In the genomic region with DNA sequence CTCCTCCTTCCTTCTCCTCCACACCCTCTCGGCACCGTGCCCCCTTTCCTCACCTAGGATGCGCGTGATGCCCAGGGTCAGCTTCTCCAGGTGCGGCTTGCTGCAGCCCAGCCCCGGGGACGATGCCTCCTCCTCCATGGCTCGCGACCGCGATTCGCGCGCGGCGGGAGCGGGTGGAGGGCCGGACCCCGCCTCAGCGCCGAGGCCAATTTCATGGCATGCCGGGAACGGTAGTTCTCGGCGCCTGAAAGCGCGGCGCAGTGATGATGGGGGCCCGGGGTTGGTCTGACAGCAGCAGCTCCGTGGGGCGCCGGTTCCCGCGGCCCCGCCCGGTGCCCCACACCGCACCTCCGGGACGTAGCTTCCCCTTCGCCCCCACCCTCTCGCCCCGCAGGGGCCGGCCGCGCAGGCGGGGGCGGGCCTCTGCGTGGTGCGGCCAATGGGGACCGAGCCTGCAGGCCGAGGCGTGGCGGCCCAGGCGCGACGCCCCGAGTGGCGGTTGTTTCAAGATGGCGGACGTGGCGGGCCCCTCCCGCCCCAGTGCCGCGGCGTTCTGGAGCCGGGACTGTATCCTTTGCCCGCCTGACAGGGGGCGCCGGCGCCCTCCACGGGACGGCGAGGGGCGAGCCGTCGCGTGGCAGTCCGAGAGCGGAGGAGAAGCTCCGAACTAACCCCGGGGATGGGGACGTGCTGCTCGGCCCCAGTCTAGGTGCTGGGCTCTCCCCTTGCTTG, we compare ENCODE assay signal across 8 cellular contexts. TPM values are rescaled to one million over a fixed set of nuclear protein-coding genes. Genes with fewer than 3 reads are reported as not detected.
A peak's percentile ranks its signal among the peaks of the same experiment; 100 is the strongest.
DNase-seq lines count a peak whose midpoint lies in the region; ATAC-seq, FAIRE-seq and TF ChIP-seq lines count a peak whose summit lies in the region.

A gene (plus strand): TSS at position 498 of the 732 bp plus-strand sequence. CDS start 12 bp downstream, at position 510.
A gene with protein sequence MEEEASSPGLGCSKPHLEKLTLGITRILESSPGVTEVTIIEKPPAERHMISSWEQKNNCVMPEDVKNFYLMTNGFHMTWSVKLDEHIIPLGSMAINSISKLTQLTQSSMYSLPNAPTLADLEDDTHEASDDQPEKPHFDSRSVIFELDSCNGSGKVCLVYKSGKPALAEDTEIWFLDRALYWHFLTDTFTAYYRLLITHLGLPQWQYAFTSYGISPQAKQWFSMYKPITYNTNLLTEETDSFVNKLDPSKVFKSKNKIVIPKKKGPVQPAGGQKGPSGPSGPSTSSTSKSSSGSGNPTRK (minus strand): TSS at position 373 of the 732 bp plus-strand sequence. CDS start 235 bp downstream, at position 138.

- intact Hi-C loops in activated T-helper 1 cell treated with anti-CD3 and anti-CD28 coated beads, Interleukin-12 subunit alpha, Interleukin-12 subunit beta, Interleukin-2, Interleukin-4 antibody, amounts not matched to agents 30 ng/mL and 10 ng/mL and 1 ng/mL, durations not matched to agents 14 hours and 24 hours and 36 hours (cut with micrococcal nuclease) = loop anchor here (1.0 to 10.0 kb wide), 8 partner anchors 20 to 1486 kb away; a partner anchor contains a TSS
- intact Hi-C loops in natural killer cell (cut with micrococcal nuclease) = loop anchor here (5.0 kb wide), 1 partner anchor 856 kb away; a partner anchor contains a TSS

- H3K36me3 ChIP-seq in KOPT-K1 (ENCODE audit: insufficient read depth, low read length) = peaks cover 22% of the 10 kb centered on the region

- no peaks in the 10 kb centered on the region for H3K9me3 Mint-ChIP-seq in activated T-helper 1 cell treated with anti-CD3 and anti-CD28 coated beads, Interleukin-12 subunit alpha, Interleukin-12 subunit beta, Interleukin-2, Interleukin-4 antibody, amounts not matched to agents 30 ng/mL and 10 ng/mL and 1 ng/mL, durations not matched to agents 14 hours and 24 hours and 36 hours
- no peaks in the 10 kb centered on the region for H3K9me3 Mint-ChIP-seq in natural killer cell

- peak within 1 kb of the TSS; percentile 93 for H3K27ac ChIP-seq in KOPT-K1 (ENCODE audit: low read depth, low read length, poor library complexity, severe bottlenecking)

- H3K27me3 Mint-ChIP-seq in activated T-helper 1 cell treated with anti-CD3 and anti-CD28 coated beads, Interleukin-12 subunit alpha, Interleukin-12 subunit beta, Interleukin-2, Interleukin-4 antibody, amounts not matched to agents 30 ng/mL and 10 ng/mL and 1 ng/mL, durations not matched to agents 14 hours and 24 hours and 36 hours (ENCODE audit: insufficient read depth) = no peaks in the 10 kb centered on the region
- H3K27me3 Mint-ChIP-seq in natural killer cell (ENCODE audit: low read depth in 2 of 2) = no peaks in the 10 kb centered on the region

- H3K4me3 Mint-ChIP-seq in activated T-helper 1 cell treated with anti-CD3 and anti-CD28 coated beads, Interleukin-12 subunit alpha, Interleukin-12 subunit beta, Interleukin-2, Interleukin-4 antibody, amounts not matched to agents 30 ng/mL and 10 ng/mL and 1 ng/mL, durations not matched to agents 14 hours and 24 hours and 36 hours = peak within 1 kb of the TSS; percentile 86
- H3K4me3 Mint-ChIP-seq in natural killer cell = peak within 1 kb of the TSS; percentile 84

- peak; percentile 55 for TF ChIP-seq CTCF in natural killer cell (IDR thresholded peaks at IDR 0.05)

- FAIRE-seq in RCC 7860 (lab: Jason Lieb, UNC) = no peak

- no peaks in the 10 kb centered on the region for H3K9me3 ChIP-seq in KOPT-K1 (ENCODE audit: insufficient read depth, low read length, poor library complexity, severe bottlenecking)

- peak within 1 kb of the TSS; percentile 94 for H3K27ac Mint-ChIP-seq in activated T-helper 1 cell treated with anti-CD3 and anti-CD28 coated beads, Interleukin-12 subunit alpha, Interleukin-12 subunit beta, Interleukin-2, Interleukin-4 antibody, amounts not matched to agents 30 ng/mL and 10 ng/mL and 1 ng/mL, durations not matched to agents 14 hours and 24 hours and 36 hours
- H3K27ac Mint-ChIP-seq in natural killer cell = peak within 1 kb of the TSS; percentile 72 to 76

- peaks cover 12% of the 10 kb centered on the region for H3K36me3 Mint-ChIP-seq in activated T-helper 1 cell treated with anti-CD3 and anti-CD28 coated beads, Interleukin-12 subunit alpha, Interleukin-12 subunit beta, Interleukin-2, Interleukin-4 antibody, amounts not matched to agents 30 ng/mL and 10 ng/mL and 1 ng/mL, durations not matched to agents 14 hours and 24 hours and 36 hours (ENCODE audit: low read depth)
- no peaks in the 10 kb centered on the region for H3K36me3 Mint-ChIP-seq in natural killer cell

- ATAC-seq in GM21786 (IDR thresholded peaks at IDR 0.05; ENCODE audit: unreplicated experiment) (peak; percentile 87), natural killer cell (peak; percentile 92 to 97 (median 92))

- H3K4me1 Mint-ChIP-seq in activated T-helper 1 cell treated with anti-CD3 and anti-CD28 coated beads, Interleukin-12 subunit alpha, Interleukin-12 subunit beta, Interleukin-2, Interleukin-4 antibody, amounts not matched to agents 30 ng/mL and 10 ng/mL and 1 ng/mL, durations not matched to agents 14 hours and 24 hours and 36 hours (ENCODE audit: low read depth) = peaks cover 51% of the 10 kb centered on the region
- peaks cover 23 to 40% of the 10 kb centered on the region in 2 donors for H3K4me1 Mint-ChIP-seq in natural killer cell

- DNase-seq in Daoy (ENCODE audit: low read depth) (peak; percentile 91), RCC 7860 (ENCODE audit: low spot score) (peak; percentile 67), fibroblast of gingiva (ENCODE audit: low read depth) (peak; percentile 88), natural killer cell (peak; percentile 82)
- DNase-seq in activated T-helper 1 cell treated with anti-CD3 and anti-CD28 coated beads, Interleukin-12 subunit alpha, Interleukin-12 subunit beta, Interleukin-2, Interleukin-4 antibody, amounts not matched to agents 30 ng/mL and 10 ng/mL and 1 ng/mL, durations not matched to agents 14 hours and 24 hours and 36 hours (ENCODE audit: low spot score) = peak; percentile 88
- DNase-seq in stimulated activated naive CD4-positive, alpha-beta T cell treated with Interleukin-2 at 50 U/mL for 16 hours (lab: John Stamatoyannopoulos, UW) = peak; percentile 85

RNA-seq across cellular contexts. Expression of the first gene that starts in this region (rescaled TPM):
- 4.6 and 6.4 TPM in 2 replicates for total RNA-seq in Daoy (2014; rRNA removed; shearing (Covaris generic))
- 6.7 and 8.2 TPM in 2 replicates for total RNA-seq in activated T-helper 1 cell treated with anti-CD3 and anti-CD28 coated beads, Interleukin-12 subunit alpha, Interleukin-12 subunit beta, Interleukin-2, Interleukin-4 antibody, amounts not matched to agents 30 ng/mL and 10 ng/mL and 1 ng/mL, durations not matched to agents 14 hours and 24 hours and 36 hours
- total RNA-seq in natural killer cell = 10 to 100 TPM; 12.3 to 14.3 (median 13.2) TPM

RNA-seq across cellular contexts. Expression of the second gene that starts in this region (rescaled TPM):
- 109 and 125 TPM in 2 replicates for total RNA-seq in Daoy (2014; rRNA removed; shearing (Covaris generic))
- 68.5 and 72.6 TPM in 2 replicates for total RNA-seq in activated T-helper 1 cell treated with anti-CD3 and anti-CD28 coated beads, Interleukin-12 subunit alpha, Interleukin-12 subunit beta, Interleukin-2, Interleukin-4 antibody, amounts not matched to agents 30 ng/mL and 10 ng/mL and 1 ng/mL, durations not matched to agents 14 hours and 24 hours and 36 hours
- 10 to 100 TPM; 27.0 to 36.0 (median 33.7) TPM for total RNA-seq in natural killer cell

Comparison
In these comparisons a context has a peak if more than half of its experiments do, and no peak if none do; other contexts are left out.
1. Peak in every context shown above with its lines: DNase-seq, ATAC-seq and H3K27ac ChIP-seq.